Comparison of ENCODE assay signal across 19 cellular contexts in the genomic region with DNA sequence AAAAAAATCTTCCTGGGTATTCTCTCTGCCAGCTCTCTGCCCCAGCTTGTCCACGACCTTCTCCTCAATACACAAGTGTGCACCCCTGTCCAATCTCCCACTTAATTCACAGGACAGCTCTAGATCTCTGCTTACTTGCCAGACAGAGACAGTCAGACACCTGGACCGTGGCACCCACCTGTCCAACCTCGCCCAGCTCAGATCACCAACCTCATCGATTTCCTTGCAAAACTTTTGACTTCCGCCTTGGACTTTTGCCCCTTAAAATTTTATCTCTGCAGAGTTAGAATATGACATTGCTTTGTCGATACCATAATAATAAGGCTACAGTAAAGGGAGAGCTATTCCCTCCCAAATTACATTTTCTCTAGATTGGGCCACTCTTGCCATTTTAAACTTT. TPM values are rescaled to one million over a fixed set of nuclear protein-coding genes. Genes with fewer than 3 reads are reported as not detected.
DNase-seq lines count a peak whose midpoint lies in the region; ATAC-seq and TF ChIP-seq lines count a peak whose summit lies in the region.
"Had no signal": no experiment of that assay in that cellular context is flagged by ENCODE, and none has a peak within 500 bp of the region (broad histone marks: within the 10 kb centered on the region; RNA-seq: fewer than 3 reads in every experiment).

No MANE protein-coding gene starts in this region.

- DNase-seq in Daoy (ENCODE audit: low read depth) = peak; percentile 0
- DNase-seq in mucosa of descending colon = no peak
- no peak for DNase-seq in GM03348 (ENCODE audit: low spot score)
- DNase-seq in transverse colon = no peak
- DNase-seq: 8988T; Caco-2; CD4-positive, CD25-positive, alpha-beta regulatory T cell; CD8-positive, alpha-beta T cell; DMS 273 treated with DMSO at 0.1 percent for 48 hours; DMS79; GF-D8; GOT3; HFFc6 had no signal

- H3K36me3 ChIP-seq in mucosa of descending colon (ENCODE audit: low read depth) = no peaks in the 10 kb centered on the region
- H3K36me3 ChIP-seq in transverse colon = no peaks in the 10 kb centered on the region
- H3K36me3 ChIP-seq: HAP-1 had no signal

- intact Hi-C loops in mucosa of descending colon (cut with DNase I, micrococcal nuclease) = loop anchor here in 1 of 2 donors (10.0 kb wide), 1 partner anchor 252 kb away; a partner anchor contains a TSS
- intact Hi-C loops in transverse colon (cut with DNase I; ENCODE audit: low total_unique reads) = no loop called here

- H3K27ac ChIP-seq in 22Rv1 (peak overlapping the region; percentile 89), transverse colon (peak overlapping the region in 1 of 4 donors; percentile 58)
- H3K27ac ChIP-seq: A549, C4-2B had no signal

- H3K9me3 ChIP-seq in mucosa of descending colon (no peaks in the 10 kb centered on the region), transverse colon (no peaks in the 10 kb centered on the region)
- H3K9me3 ChIP-seq: A549, Caco-2, HAP-1 had no signal

- H3K4me3 ChIP-seq in mucosa of descending colon = no peak overlapping the region
- no peak overlapping the region for H3K4me3 ChIP-seq in transverse colon
- H3K4me3 ChIP-seq: A549, HAP-1 had no signal

- in situ Hi-C loops in transverse colon (cut with MboI; ENCODE audit: low pct_ligation_motif_present in 1 of 4, low pct_unique_long_range_greater_than_20kb in 1 of 4, low sequenced_read_pairs in 3 of 4) = loop anchor here in 1 of 4 donors (10.0 kb wide), 1 partner anchor 232 kb away; a partner anchor contains a TSS

- ATAC-seq in mucosa of descending colon = peak; percentile 63
- ATAC-seq in HG02642 (IDR thresholded peaks at IDR 0.05; ENCODE audit: poor library complexity, unreplicated experiment) = no peak
- ATAC-seq: CD8-positive, alpha-beta T cell had no signal

- H3K4me1 ChIP-seq in mucosa of descending colon (ENCODE audit: low read depth) = peaks cover 4% of the 10 kb centered on the region
- H3K4me1 ChIP-seq in transverse colon = peaks cover 0 to 18% (median 6%) of the 10 kb centered on the region in 4 donors

- no peaks in the 10 kb centered on the region for H3K27me3 ChIP-seq in transverse colon

- TF ChIP-seq CTCF in 22Rv1 (IDR thresholded peaks at IDR 0.05) (no peak), mucosa of descending colon (IDR thresholded peaks at IDR 0.05) (no peak), transverse colon (IDR thresholded peaks at IDR 0.05) (no peak)

- no peak for TF ChIP-seq POLR2A in transverse colon (IDR thresholded peaks at IDR 0.05)

- 47 to 52% methylated on average over 6 of the region's 6 CpGs for WGBS in transverse colon (ENCODE audit: low coverage in 1 of 2), 2 donors

- TF ChIP-seq EP300 in transverse colon (IDR thresholded peaks at IDR 0.05; ENCODE audit: low read depth) = no peak

RNA-seq across cellular contexts. Expression of a gene that starts 10.4 kb away (rescaled TPM):
- total RNA-seq in Daoy (2014; rRNA removed; shearing (Covaris generic)) = 13.9 and 25.4 TPM in 2 replicates
- total RNA-seq in mucosa of descending colon (10 to 100 TPM; 57.8 to 66.4 (median 60.7) TPM), transverse colon (100 to 1,000 TPM in 1 of 4 donors, 10 to 100 TPM in 3; 54.0 to 119 (median 79.9) TPM)

RNA-seq across cellular contexts. Expression of a gene that starts 10.4 kb away (rescaled TPM):
- total RNA-seq in Daoy (2014; rRNA removed; shearing (Covaris generic)) = not detected in 2 replicates
- total RNA-seq in mucosa of descending colon (not detected), transverse colon (not detected)
- total RNA-seq: Caco-2; CD4-positive, CD25-positive, alpha-beta regulatory T cell; CD8-positive, alpha-beta T cell; HFFc6 had no signal

RNA-seq across cellular contexts. Expression of a gene that starts 10.9 kb away (rescaled TPM):
- total RNA-seq in Daoy (2014; rRNA removed; shearing (Covaris generic)) = 70.7 and 85.0 TPM in 2 replicates
- total RNA-seq in mucosa of descending colon (10 to 100 TPM; 32.1 to 41.2 (median 34.0) TPM), transverse colon (10 to 100 TPM; 26.5 to 64.7 (median 41.6) TPM)

RNA-seq across cellular contexts. Expression of a gene that starts 15.8 kb away (rescaled TPM):
- 0.03 and 0.23 TPM in 2 replicates for total RNA-seq in Daoy (2014; rRNA removed; shearing (Covaris generic))
- 1 to 10 TPM in 2 of 3 donors, under 1 TPM in 1; 0.95 to 3.9 (median 1.4) TPM for total RNA-seq in mucosa of descending colon
- total RNA-seq in transverse colon = 1 to 10 TPM in 3 of 4 donors, under 1 TPM in 1; 0.75 to 5.4 (median 1.2) TPM
- total RNA-seq: G401 had no signal

RNA-seq across cellular contexts. Expression of a gene that starts 22.3 kb away (rescaled TPM):
- total RNA-seq in Daoy (2014; rRNA removed; shearing (Covaris generic)) = 40.5 and 47.0 TPM in 2 replicates
- total RNA-seq in mucosa of descending colon (10 to 100 TPM; 76.1 to 91.9 (median 84.3) TPM), transverse colon (100 to 1,000 TPM in 2 of 4 donors, 10 to 100 TPM in 2; 59.9 to 241 (median 108) TPM)
